ENCODE assay signal across 14 cellular contexts in genomic region chr18:31275722-31276463, GRCh38. TPM values are rescaled to one million over a fixed set of nuclear protein-coding genes. Genes with fewer than 3 reads are reported as not detected.
DNase-seq lines count a peak whose midpoint lies in the region; ATAC-seq, FAIRE-seq and TF ChIP-seq lines count a peak whose summit lies in the region.
"Had no signal": no experiment of that assay in that cellular context is flagged by ENCODE, and none has a peak within 500 bp of the region (broad histone marks: within the 10 kb centered on the region; RNA-seq: fewer than 3 reads in every experiment).

No MANE protein-coding gene starts in this region.

- H3K4me1 ChIP-seq in foreskin keratinocyte (peaks cover 13% of the 10 kb centered on the region), small intestine (ENCODE audit: control insufficient read depth in 2 of 2, insufficient read depth in 1 of 2, low read depth in 1 of 2, low read length in 1 of 2) (peaks cover 0 to 2% of the 10 kb centered on the region in 2 donors), sigmoid colon (no peaks in the 10 kb centered on the region)

- DNase-seq in HT1080 (ENCODE audit: low read depth) (peak; percentile 42), SIG-M5 treated with dmso at 0.1 percent for 504 hours (lab: John Stamatoyannopoulos, UW; ENCODE audit: unreplicated experiment) (peak; percentile 58), foreskin keratinocyte (peak in 1 of 2 donors; percentile 49), small intestine (peak; percentile 57), MG63 (no peak), UCSD-AML1 (lab: John Stamatoyannopoulos, UW; ENCODE audit: unreplicated experiment) (no peak), sigmoid colon (no peak)
- no peak for DNase-seq in naive thymus-derived CD8-positive, alpha-beta T cell
- DNase-seq: activated naive CD8-positive, alpha-beta T cell treated with anti-CD3 and anti-CD28 coated beads, Interleukin-2, amount 10 ng/mL, durations not matched to agents 7 days and 5 days; CD8-positive, alpha-beta T cell; NCI-H446; stimulated activated CD8-positive, alpha-beta memory T cell treated with anti-CD3 and anti-CD28 coated beads, Interleukin-4, amount 100 ng/mL, for 48 hours; T-cell had no signal

- TF ChIP-seq CTCF in foreskin keratinocyte (conservative IDR thresholded peaks at IDR 0.05): no peak
- TF ChIP-seq CTCF in sigmoid colon (IDR thresholded peaks at IDR 0.05): no peak

- H3K4me3 ChIP-seq in small intestine (ENCODE audit: low read depth in 1 of 2, low read length in 2 of 2): no peak overlapping the region
- no peak overlapping the region for H3K4me3 ChIP-seq in MG63
- no peak overlapping the region for H3K4me3 ChIP-seq in sigmoid colon

- TF ChIP-seq EP300 in sigmoid colon (IDR thresholded peaks at IDR 0.05): no peak

- no peaks in the 10 kb centered on the region for H3K4me1 Mint-ChIP-seq in naive thymus-derived CD8-positive, alpha-beta T cell
- H3K4me1 Mint-ChIP-seq: activated naive CD8-positive, alpha-beta T cell treated with anti-CD3 and anti-CD28 coated beads, Interleukin-2, amount 10 ng/mL, durations not matched to agents 7 days and 5 days; T-cell had no signal

- no peaks in the 10 kb centered on the region for H3K27me3 Mint-ChIP-seq in naive thymus-derived CD8-positive, alpha-beta T cell
- H3K27me3 Mint-ChIP-seq: activated naive CD8-positive, alpha-beta T cell treated with anti-CD3 and anti-CD28 coated beads, Interleukin-2, amount 10 ng/mL, durations not matched to agents 7 days and 5 days; T-cell had no signal

- peak overlapping the region; percentile 65 for H3K27ac ChIP-seq in foreskin keratinocyte
- no peak overlapping the region for H3K27ac ChIP-seq in small intestine (ENCODE audit: low read depth in 1 of 2, low read length in 1 of 2)
- peak overlapping the region in 1 of 4 donors; percentile 49 for H3K27ac ChIP-seq in sigmoid colon

- H3K36me3 ChIP-seq in small intestine (ENCODE audit: control insufficient read depth in 2 of 2, insufficient read depth in 2 of 2, low read length in 2 of 2) (no peaks in the 10 kb centered on the region), MG63 (no peaks in the 10 kb centered on the region), sigmoid colon (no peaks in the 10 kb centered on the region)

- 13 to 30% (median 21%) methylated on average over 3 of the region's 3 CpGs for WGBS in small intestine, 3 donors
- 11 to 39% methylated on average over 3 of the region's 3 CpGs for WGBS in sigmoid colon, 2 donors

- FAIRE-seq in small intestine (lab: Jason Lieb, UNC): no peak

- no peaks in the 10 kb centered on the region for H3K9me3 Mint-ChIP-seq in naive thymus-derived CD8-positive, alpha-beta T cell
- H3K9me3 Mint-ChIP-seq: activated naive CD8-positive, alpha-beta T cell treated with anti-CD3 and anti-CD28 coated beads, Interleukin-2, amount 10 ng/mL, durations not matched to agents 7 days and 5 days; CD8-positive, alpha-beta T cell; T-cell had no signal

- POLR2A ChIA-PET in naive thymus-derived CD8-positive, alpha-beta T cell (lab: Charles Lee): no interaction called here

- H3K27me3 ChIP-seq in foreskin keratinocyte: no peaks in the 10 kb centered on the region
- H3K27me3 ChIP-seq in small intestine (ENCODE audit: control insufficient read depth in 2 of 2, insufficient read depth in 2 of 2, low read length in 2 of 2): no peaks in the 10 kb centered on the region
- H3K27me3 ChIP-seq in MG63: no peaks in the 10 kb centered on the region; the same call in 1 of the 2 replicates
- no peaks in the 10 kb centered on the region for H3K27me3 ChIP-seq in sigmoid colon

- H3K9me3 ChIP-seq in small intestine (ENCODE audit: control insufficient read depth, low read depth) (no peaks in the 10 kb centered on the region), MG63 (no peaks in the 10 kb centered on the region), sigmoid colon (no peaks in the 10 kb centered on the region)

- no peak overlapping the region for H3K4me3 Mint-ChIP-seq in naive thymus-derived CD8-positive, alpha-beta T cell
- H3K4me3 Mint-ChIP-seq: activated naive CD8-positive, alpha-beta T cell treated with anti-CD3 and anti-CD28 coated beads, Interleukin-2, amount 10 ng/mL, durations not matched to agents 7 days and 5 days; CD8-positive, alpha-beta T cell; T-cell had no signal

- H3K27ac Mint-ChIP-seq in naive thymus-derived CD8-positive, alpha-beta T cell: no peak overlapping the region
- H3K27ac Mint-ChIP-seq: activated naive CD8-positive, alpha-beta T cell treated with anti-CD3 and anti-CD28 coated beads, Interleukin-2, amount 10 ng/mL, durations not matched to agents 7 days and 5 days; CD8-positive, alpha-beta T cell; T-cell had no signal

- H3K36me3 Mint-ChIP-seq in naive thymus-derived CD8-positive, alpha-beta T cell: no peaks in the 10 kb centered on the region
- H3K36me3 Mint-ChIP-seq: activated naive CD8-positive, alpha-beta T cell treated with anti-CD3 and anti-CD28 coated beads, Interleukin-2, amount 10 ng/mL, durations not matched to agents 7 days and 5 days; CD8-positive, alpha-beta T cell; T-cell had no signal

- peak; percentile 84 for ATAC-seq in foreskin keratinocyte
- no peak for ATAC-seq in naive thymus-derived CD8-positive, alpha-beta T cell
- ATAC-seq: CD8-positive, alpha-beta T cell; T-cell had no signal

- intact Hi-C loops in sigmoid colon (cut with DNase I): no loop called here

- TF ChIP-seq POLR2A in sigmoid colon (IDR thresholded peaks at IDR 0.05): no peak

RNA-seq across cellular contexts. Expression of gene DSG1, which starts 42.1 kb away (rescaled TPM):
- not detected in 2 replicates for total RNA-seq in HT1080 (2014; rRNA removed; shearing (Covaris generic))
- not detected in 2 replicates for polyA plus RNA-seq in HT1080 (2015; cell fraction: cytosol; rRNA removed)
- polyA plus RNA-seq in HT1080 (2015; cell fraction: nucleus; rRNA removed): 0.07 TPM in 1 of 2 replicates, not detected in the other
- total RNA-seq in foreskin keratinocyte (0.32 and 0.37 TPM in 2 replicates), sigmoid colon (not detected)
- polyA plus RNA-seq in foreskin keratinocyte (0.07 and 0.10 TPM in 2 replicates), small intestine (under 1 TPM in 1 of 3 donors, not detected in 2; 0.03 TPM), sigmoid colon (not detected)
- not detected for total RNA-seq in naive thymus-derived CD8-positive, alpha-beta T cell
- not detected for polyA plus RNA-seq in naive thymus-derived CD8-positive, alpha-beta T cell
- total RNA-seq in MG63 (2014; rRNA removed; shearing (Covaris generic); ENCODE audit: low replicate concordance): not detected in 2 replicates
- total RNA-seq: activated naive CD8-positive, alpha-beta T cell treated with anti-CD3 and anti-CD28 coated beads, Interleukin-2, amount 10 ng/mL, durations not matched to agents 7 days and 5 days; CD8-positive, alpha-beta T cell; myocyte; T-cell had no signal

Comparison
In these comparisons a context has a peak if more than half of its experiments do, and no peak if none do; other contexts are left out.
1. DNase-seq: peak in HT1080 (single experiment), SIG-M5 treated with dmso at 0.1 percent for 504 hours (single experiment) and small intestine (single experiment); none in naive thymus-derived CD8-positive, alpha-beta T cell (0 of 10), MG63 (single experiment), UCSD-AML1 (single experiment) and sigmoid colon (single experiment).